Comparison of ENCODE assay signal across 28 cellular contexts in genomic region chr7:127950233-127950935, GRCh38.
"Had no signal": no experiment of that assay in that cellular context is flagged by ENCODE, and none has a peak within 500 bp of the region (broad histone marks: within the 10 kb centered on the region; RNA-seq: fewer than 3 reads in every experiment).

No MANE protein-coding gene starts in this region.

- H3K4me3 ChIP-seq: breast epithelium, left ventricle myocardium inferior, lung, right atrium auricular region, smooth muscle cell, stomach, thyroid gland, upper lobe of right lung had no signal

- H3K27me3 ChIP-seq: breast epithelium, foreskin keratinocyte, right atrium auricular region, stomach, thyroid gland, upper lobe of right lung had no signal

- H3K4me3 Mint-ChIP-seq: activated B cell treated with CpG ODN at 0.5 μM for 24 hours; activated naive CD4-positive, alpha-beta T cell treated with anti-CD3 and anti-CD28 coated beads, Interleukin-2, amount 50 U/mL, for 24 hours; activated naive CD8-positive, alpha-beta T cell treated with anti-CD3 and anti-CD28 coated beads, Interleukin-2, amount 50 U/mL, for 24 hours; central memory CD8-positive, alpha-beta T cell; dendritic cell treated with granulocyte-macrophage colony-stimulating factor and Interleukin-4, amounts not matched to agents 40 ng/mL and 50 ng/mL, for 4 days; endodermal cell; stimulated activated naive B cell treated with anti-CD40 and anti-IgM and Interleukin-4, amounts not matched to agents 10 μg/mL and 1 μg/mL and 100 μg/mL, for 72 hours had no signal

- H3K4me1 Mint-ChIP-seq: central memory CD8-positive, alpha-beta T cell had no signal

- DNase-seq: activated B cell treated with CpG ODN at 0.5 μM for 24 hours; activated CD4-positive, alpha-beta T cell treated with anti-CD3 and anti-CD28 coated beads for 4 hours; activated CD4-positive, alpha-beta T cell treated with anti-CD3 and anti-CD28 coated beads, Interleukin-2, amount 50 U/mL, for 4 hours; activated naive CD8-positive, alpha-beta T cell treated with anti-CD3 and anti-CD28 coated beads, Interleukin-2, amount 50 U/mL, for 24 hours; activated T-cell treated with anti-CD3 and anti-CD28 coated beads, Interleukin-2, amount 50 U/mL, for 1 hour; amygdala; endodermal cell; foreskin keratinocyte; left ventricle myocardium inferior; nucleus accumbens; stimulated activated CD4-positive, alpha-beta T cell treated with anti-CD3 and anti-CD28 coated beads, Interleukin-1b, Interleukin-23, amount 100 ng/mL, for 48 hours; stimulated activated CD4-positive, alpha-beta T cell treated with anti-CD3 and anti-CD28 coated beads, Interleukin-4, amount 100 ng/mL, for 4 hours; stimulated activated CD8-positive, alpha-beta memory T cell treated with anti-CD3 and anti-CD28 coated beads, Interleukin-4, amount 100 ng/mL, for 48 hours; stimulated activated naive B cell treated with anti-CD40 and anti-IgM and Interleukin-4, amounts not matched to agents 10 μg/mL and 1 μg/mL and 100 μg/mL, for 72 hours; stomach; T-helper 2 cell; thyroid gland; upper lobe of right lung had no signal

- H3K4me2 ChIP-seq: smooth muscle cell had no signal

- H3K27ac Mint-ChIP-seq: activated B cell treated with CpG ODN at 0.5 μM for 24 hours; activated naive CD4-positive, alpha-beta T cell treated with anti-CD3 and anti-CD28 coated beads, Interleukin-2, amount 50 U/mL, for 24 hours; activated naive CD8-positive, alpha-beta T cell treated with anti-CD3 and anti-CD28 coated beads, Interleukin-2, amount 50 U/mL, for 24 hours; activated T-helper 2 cell treated with anti-CD3 and anti-CD28 coated beads, Interferon-gamma antibody, Interleukin-2, Interleukin-4, amounts not matched to agents 10 μg/mL and 5 μg/mL and 100 μg/mL, durations not matched to agents 14 hours and 24 hours and 36 hours; dendritic cell treated with granulocyte-macrophage colony-stimulating factor and Interleukin-4, amounts not matched to agents 40 ng/mL and 50 ng/mL, for 4 days; endodermal cell; stimulated activated naive B cell treated with anti-CD40 and anti-IgM and Interleukin-4, amounts not matched to agents 10 μg/mL and 1 μg/mL and 100 μg/mL, for 72 hours had no signal

- ATAC-seq: activated naive CD8-positive, alpha-beta T cell treated with anti-CD3 and anti-CD28 coated beads, Interleukin-2, amount 50 U/mL, for 24 hours; esophagus mucosa; foreskin keratinocyte; stimulated activated naive B cell treated with anti-CD40 and anti-IgM and Interleukin-4, amounts not matched to agents 10 μg/mL and 1 μg/mL and 100 μg/mL, for 72 hours; upper lobe of right lung had no signal

- H3K4me1 ChIP-seq: breast epithelium, foreskin keratinocyte had no signal

- H2AFZ ChIP-seq: parathyroid adenoma had no signal

- H3K9ac ChIP-seq: parathyroid adenoma had no signal

- H3K9me3 Mint-ChIP-seq: activated B cell treated with CpG ODN at 0.5 μM for 24 hours; activated naive CD4-positive, alpha-beta T cell treated with anti-CD3 and anti-CD28 coated beads, Interleukin-2, amount 50 U/mL, for 24 hours; activated naive CD8-positive, alpha-beta T cell treated with anti-CD3 and anti-CD28 coated beads, Interleukin-2, amount 50 U/mL, for 24 hours; activated T-helper 2 cell treated with anti-CD3 and anti-CD28 coated beads, Interferon-gamma antibody, Interleukin-2, Interleukin-4, amounts not matched to agents 10 μg/mL and 5 μg/mL and 100 μg/mL, durations not matched to agents 14 hours and 24 hours and 36 hours; central memory CD8-positive, alpha-beta T cell; dendritic cell treated with granulocyte-macrophage colony-stimulating factor and Interleukin-4, amounts not matched to agents 40 ng/mL and 50 ng/mL, for 4 days; endodermal cell; stimulated activated naive B cell treated with anti-CD40 and anti-IgM and Interleukin-4, amounts not matched to agents 10 μg/mL and 1 μg/mL and 100 μg/mL, for 72 hours had no signal

- H3K9me3 ChIP-seq: breast epithelium, left ventricle myocardium inferior, right atrium auricular region, stomach, thyroid gland, upper lobe of right lung had no signal

- H3K27ac ChIP-seq: breast epithelium, foreskin keratinocyte, left ventricle myocardium inferior, parathyroid adenoma, right atrium auricular region, stomach, thyroid gland, upper lobe of right lung had no signal

- H3K36me3 ChIP-seq: breast epithelium, left ventricle myocardium inferior, right atrium auricular region, thyroid gland, upper lobe of right lung had no signal

- H3K27me3 Mint-ChIP-seq: activated B cell treated with CpG ODN at 0.5 μM for 24 hours; activated naive CD4-positive, alpha-beta T cell treated with anti-CD3 and anti-CD28 coated beads, Interleukin-2, amount 50 U/mL, for 24 hours; activated naive CD8-positive, alpha-beta T cell treated with anti-CD3 and anti-CD28 coated beads, Interleukin-2, amount 50 U/mL, for 24 hours; central memory CD8-positive, alpha-beta T cell; dendritic cell treated with granulocyte-macrophage colony-stimulating factor and Interleukin-4, amounts not matched to agents 40 ng/mL and 50 ng/mL, for 4 days; stimulated activated naive B cell treated with anti-CD40 and anti-IgM and Interleukin-4, amounts not matched to agents 10 μg/mL and 1 μg/mL and 100 μg/mL, for 72 hours had no signal
